8 cellular contexts compared by ENCODE assay signal in genomic region chr12:22687677-22688076, GRCh38.
DNase-seq lines count a peak whose midpoint lies in the region; ATAC-seq and TF ChIP-seq lines count a peak whose summit lies in the region.

No MANE protein-coding gene starts in this region.

- H3K27me3 ChIP-seq in WERI-Rb-1 (ENCODE audit: insufficient read depth, low read depth, severe bottlenecking) (no peaks in the 10 kb centered on the region), neuronal stem cell (ENCODE audit: control insufficient read depth in 3 of 3, insufficient read depth in 3 of 3, low read depth in 1 of 3, low read length in 3 of 3) (no peaks in the 10 kb centered on the region)

- no CpG with 5 or more reads among the region's 3 CpGs for WGBS in neuronal stem cell (ENCODE audit: extremely low coverage in 2 of 2, insufficient read length in 2 of 2, insufficient replicate concordance in 1 of 2), 2 donors

- H3K4me2 ChIP-seq in neuronal stem cell (ENCODE audit: insufficient read depth, low read length, poor library complexity, severe bottlenecking) = no peak overlapping the region

- no peak overlapping the region for H2BK15ac ChIP-seq in neuronal stem cell (ENCODE audit: low read length)

- no peak overlapping the region for H2AFZ ChIP-seq in neuronal stem cell (ENCODE audit: low read length)

- H3K23ac ChIP-seq in neuronal stem cell (ENCODE audit: low read depth, low read length, poor library complexity) = no peak overlapping the region

- H2AK5ac ChIP-seq in neuronal stem cell (ENCODE audit: low read depth, low read length) = no peak overlapping the region

- DNase-seq in NB4 (ENCODE audit: low read depth) = peak; percentile 85
- DNase-seq in fibroblast of gingiva (ENCODE audit: low read depth) = peak; percentile 54
- no peak for DNase-seq in WERI-Rb-1
- DNase-seq in caudate nucleus (lab: John Stamatoyannopoulos, UW) = no peak
- no peak for DNase-seq in NCI-H2196 (lab: John Stamatoyannopoulos, UW; ENCODE audit: unreplicated experiment)
- no peak for DNase-seq in neuronal stem cell (ENCODE audit: low spot score)

- no peak overlapping the region for H2BK5ac ChIP-seq in neuronal stem cell (ENCODE audit: low read length)

- H3K9me3 ChIP-seq in WERI-Rb-1 (ENCODE audit: severe bottlenecking) = no peaks in the 10 kb centered on the region
- peaks cover 0 to 2% of the 10 kb centered on the region in 2 donors for H3K9me3 ChIP-seq in neuronal stem cell (replicated peaks in 1 of 2; ENCODE audit: control insufficient read depth in 2 of 2, insufficient read depth in 1 of 2, low read depth in 1 of 2, low read length in 2 of 2)

- no peak overlapping the region for H4K8ac ChIP-seq in neuronal stem cell (ENCODE audit: low read depth, low read length)

- H3K4me1 ChIP-seq in neuronal stem cell (ENCODE audit: control insufficient read depth in 2 of 2, insufficient read depth in 1 of 2, low read depth in 1 of 2, low read length in 2 of 2) = no peaks in the 10 kb centered on the region

- no peaks in the 10 kb centered on the region for H3K79me1 ChIP-seq in neuronal stem cell (ENCODE audit: low read depth, low read length)

- no peak for TF ChIP-seq CTCF in NB4 (IDR thresholded peaks at IDR 0.05; ENCODE audit: low read depth, low read length)
- TF ChIP-seq CTCF in WERI-Rb-1 (IDR thresholded peaks at IDR 0.05; ENCODE audit: low read depth, low read length) = no peak

- H3K4me3 ChIP-seq in NB4 (ENCODE audit: low read depth, low read length) (no peak overlapping the region), WERI-Rb-1 (ENCODE audit: low read depth, low read length) (no peak overlapping the region), neuronal stem cell (ENCODE audit: low read length in 2 of 2) (no peak overlapping the region)

- H3K18ac ChIP-seq in neuronal stem cell (ENCODE audit: low read length) = no peak overlapping the region

- no peak overlapping the region for H3K14ac ChIP-seq in neuronal stem cell (ENCODE audit: low read length)

- H3K36me3 ChIP-seq in WERI-Rb-1 (0 out of 2 replicates have a peak, but pooled peaks cover 8% of the 10 kb centered on the region), neuronal stem cell (replicated peaks in 1 of 2; ENCODE audit: control insufficient read depth in 2 of 2, insufficient read depth in 2 of 2, low read length in 2 of 2) (peaks cover 2 to 69% of the 10 kb centered on the region in 2 donors)

- ATAC-seq in GM18508 (IDR thresholded peaks at IDR 0.05; ENCODE audit: insufficient read depth, unreplicated experiment) = peak; percentile 65
- ATAC-seq in HG02571 (IDR thresholded peaks at IDR 0.05; ENCODE audit: unreplicated experiment) = peak; percentile 74

- no peak overlapping the region for H4K91ac ChIP-seq in neuronal stem cell (ENCODE audit: low read depth, low read length, poor library complexity)

- no peak overlapping the region for H2BK120ac ChIP-seq in neuronal stem cell (ENCODE audit: low read depth, low read length)

- H2BK12ac ChIP-seq in neuronal stem cell (ENCODE audit: low read length) = no peak overlapping the region

- H3K9ac ChIP-seq in neuronal stem cell (ENCODE audit: low read depth, low read length, poor library complexity) = no peak overlapping the region

- no peak for TF ChIP-seq POLR2A in NB4 (IDR thresholded peaks at IDR 0.05; ENCODE audit: extremely low read depth, insufficient read length)

- H3K27ac ChIP-seq in WERI-Rb-1 = no peak overlapping the region
- no peak overlapping the region for H3K27ac ChIP-seq in caudate nucleus (ENCODE audit: low read depth, low read length)
- no peak overlapping the region for H3K27ac ChIP-seq in neuronal stem cell (replicated peaks; ENCODE audit: low read length)

- H3K4ac ChIP-seq in neuronal stem cell (ENCODE audit: low read length) = no peak overlapping the region

Comparison
In these comparisons a context has a peak if more than half of its experiments do, and no peak if none do; other contexts are left out.
1. DNase-seq: peak in NB4 (single experiment) and fibroblast of gingiva (single experiment); none in WERI-Rb-1 (single experiment), caudate nucleus (0 of 61), NCI-H2196 (single experiment) and neuronal stem cell (single experiment).